In the genomic region with DNA sequence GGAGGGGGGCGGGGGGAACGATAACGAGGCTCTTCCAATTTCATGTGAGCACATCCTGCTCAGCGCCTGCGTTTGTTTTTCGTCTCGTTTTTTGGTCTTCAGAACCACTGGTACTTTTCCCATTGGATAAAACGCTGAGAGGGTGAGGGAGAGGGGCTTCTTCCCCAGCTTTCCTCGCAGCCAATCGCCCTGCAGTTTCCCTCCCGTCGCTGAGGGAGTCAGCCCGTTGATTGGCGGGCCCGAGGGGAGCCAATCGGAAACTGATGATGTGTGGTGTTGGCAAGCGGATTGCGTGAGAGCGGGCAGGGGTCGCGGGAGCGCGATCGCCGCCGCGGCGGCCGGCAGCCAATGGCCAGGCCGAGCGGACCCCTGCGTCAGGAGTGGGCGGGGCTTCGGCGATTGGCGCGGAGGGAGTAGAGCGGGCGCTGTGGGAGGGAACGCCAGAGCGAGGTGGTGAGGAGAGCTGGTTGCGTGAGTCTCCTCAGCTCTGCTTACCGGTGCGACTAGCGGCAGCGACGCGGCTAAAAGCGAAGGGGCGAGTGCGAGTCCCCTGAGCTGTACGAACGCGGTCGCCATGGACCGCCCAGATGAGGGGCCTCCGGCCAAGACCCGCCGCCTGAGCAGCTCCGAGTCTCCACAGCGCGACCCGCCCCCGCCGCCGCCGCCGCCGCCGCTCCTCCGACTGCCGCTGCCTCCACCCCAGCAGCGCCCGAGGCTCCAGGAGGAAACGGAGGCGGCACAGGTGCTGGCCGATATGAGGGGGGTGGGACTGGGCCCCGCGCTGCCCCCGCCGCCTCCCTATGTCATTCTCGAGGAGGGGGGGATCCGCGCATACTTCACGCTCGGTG, we compare ENCODE assay signal across 8 cellular contexts. TPM values are rescaled to one million over a fixed set of nuclear protein-coding genes. Genes with fewer than 3 reads are reported as not detected.
DNase-seq lines count a peak whose midpoint lies in the region; ATAC-seq and TF ChIP-seq lines count a peak whose summit lies in the region.

A gene (plus strand): TSS at position 443 of the 848 bp plus-strand sequence. CDS start 132 bp downstream, at position 575.

- H3K36me3 Mint-ChIP-seq in activated CD4-positive, alpha-beta T cell treated with anti-CD3 and anti-CD28 coated beads for 36 hours (ENCODE audit: low read depth) = peaks cover 36% of the 10 kb centered on the region

- peak within 1 kb of the TSS; percentile 91 for H3K4me3 Mint-ChIP-seq in activated CD4-positive, alpha-beta T cell treated with anti-CD3 and anti-CD28 coated beads for 36 hours

- DNase-seq in Ammon's horn (ENCODE audit: low spot score) (peak; percentile 97), GM19238 (ENCODE audit: insufficient read length, low spot score) (peak; percentile 76), NCI-H524 (lab: John Stamatoyannopoulos, UW) (peak; percentile 94 to 97), choroid plexus epithelial cell (ENCODE audit: low read depth) (peak; percentile 98), kidney glomerular epithelial cell (lab: John Stamatoyannopoulos, UW) (peak; percentile 84)
- peak; percentile 96 for DNase-seq in activated CD4-positive, alpha-beta T cell treated with anti-CD3 and anti-CD28 coated beads for 36 hours
- DNase-seq in stimulated activated CD4-positive, alpha-beta T cell treated with anti-CD3 and anti-CD28 coated beads, Interleukin-1b, Interleukin-23, amount 100 ng/mL, for 1 hour (ENCODE audit: low read depth in 2 of 2) = peak; percentile 77 to 88

- H3K4me1 Mint-ChIP-seq in activated CD4-positive, alpha-beta T cell treated with anti-CD3 and anti-CD28 coated beads for 36 hours = peaks cover 46% of the 10 kb centered on the region

- POLR2A ChIA-PET in activated CD4-positive, alpha-beta T cell treated with anti-CD3 and anti-CD28 coated beads for 36 hours (lab: Charles Lee) = interaction anchor here (0.5 to 1.7 kb wide), 10 partner anchors 9 to 1178 kb away, joined by 3 to 8 read pairs (median 4); a partner anchor contains a TSS

- TF ChIP-seq CTCF in choroid plexus epithelial cell (conservative IDR thresholded peaks at IDR 0.05; ENCODE audit: low read depth, low read length) = no peak

- intact Hi-C loops in activated CD4-positive, alpha-beta T cell treated with anti-CD3 and anti-CD28 coated beads for 36 hours (cut with DNase I, micrococcal nuclease) = loop anchor here (1.0 to 10.0 kb wide), 9 partner anchors 10 to 1103 kb away; a partner anchor contains a TSS

- H3K27ac Mint-ChIP-seq in activated CD4-positive, alpha-beta T cell treated with anti-CD3 and anti-CD28 coated beads for 36 hours = peak within 1 kb of the TSS; percentile 95

- H3K4me3 ChIP-seq in choroid plexus epithelial cell (ENCODE audit: low read depth, low read length) = peak within 1 kb of the TSS; percentile 71

- H3K9me3 Mint-ChIP-seq in activated CD4-positive, alpha-beta T cell treated with anti-CD3 and anti-CD28 coated beads for 36 hours (ENCODE audit: low read depth) = no peaks in the 10 kb centered on the region

- peak; percentile 92 for ATAC-seq in HG03442 (IDR thresholded peaks at IDR 0.05; ENCODE audit: unreplicated experiment)
- peak; percentile 91 for ATAC-seq in activated CD4-positive, alpha-beta T cell treated with anti-CD3 and anti-CD28 coated beads for 36 hours

- H3K27me3 Mint-ChIP-seq in activated CD4-positive, alpha-beta T cell treated with anti-CD3 and anti-CD28 coated beads for 36 hours = no peaks in the 10 kb centered on the region

- CTCF ChIA-PET in activated CD4-positive, alpha-beta T cell treated with anti-CD3 and anti-CD28 coated beads for 36 hours (lab: Charles Lee) = no interaction called here

RNA-seq across cellular contexts. Expression of the gene that starts here (rescaled TPM):
- total RNA-seq in activated CD4-positive, alpha-beta T cell treated with anti-CD3 and anti-CD28 coated beads for 36 hours = 10 to 100 TPM; 56.7 to 73.3 TPM

Comparison
In these comparisons a context has a peak if more than half of its experiments do, and no peak if none do; other contexts are left out.
1. Peak in every context shown above with its lines: DNase-seq, ATAC-seq and H3K4me3 ChIP-seq.